8 cellular contexts compared by ENCODE assay signal in the genomic region with DNA sequence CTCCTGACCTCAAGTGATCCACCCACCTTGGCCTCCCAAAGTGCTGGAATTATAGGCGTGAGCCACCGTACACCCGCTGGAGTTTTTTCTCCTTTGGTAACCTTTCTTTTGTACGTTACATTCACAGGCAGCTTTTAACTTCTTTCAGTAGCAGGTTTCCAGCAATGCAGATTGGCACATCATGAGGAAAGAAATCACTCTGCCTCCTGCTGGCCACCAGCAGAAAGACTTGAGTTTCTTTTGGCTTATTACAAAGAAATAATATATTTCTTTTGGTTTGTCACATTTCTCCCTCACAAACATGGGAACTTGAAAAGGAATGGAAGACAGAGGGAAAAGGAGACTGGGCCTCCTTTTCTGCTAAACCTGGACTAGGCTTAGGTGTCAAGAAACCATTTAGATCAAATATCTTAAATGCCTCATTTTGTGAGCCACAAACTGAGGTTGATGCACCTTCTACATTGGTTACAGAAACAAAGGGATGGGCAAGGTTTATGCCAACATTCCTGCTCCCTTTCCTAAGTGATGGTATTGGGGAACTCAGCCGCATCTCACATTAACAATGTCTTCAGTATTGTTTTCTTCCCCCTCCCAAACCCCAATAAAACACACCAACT. TPM values are rescaled to one million over a fixed set of nuclear protein-coding genes. Genes with fewer than 3 reads are reported as not detected.
DNase-seq lines count a peak whose midpoint lies in the region; ATAC-seq and TF ChIP-seq lines count a peak whose summit lies in the region.

No MANE protein-coding gene starts in this region.

- POLR2A ChIA-PET in PC-3 (lab: Charles Lee; ENCODE audit: unreplicated experiment), result no interaction called here

- no peaks in the 10 kb centered on the region for H4K20me1 ChIP-seq in PC-3 (ENCODE audit: low read length)

- H3K4me1 ChIP-seq in PC-3 (ENCODE audit: insufficient read depth, low read length), result peaks cover 53% of the 10 kb centered on the region

- no peak overlapping the region for H3K4me3 ChIP-seq in PC-3 (ENCODE audit: low read length)

- peak overlapping the region; percentile 93 for H3K27ac ChIP-seq in PC-3 (ENCODE audit: low read length)

- no peak overlapping the region for H3K4me2 ChIP-seq in PC-3 (ENCODE audit: low read length)

- no peak overlapping the region for H2AFZ ChIP-seq in PC-3 (ENCODE audit: low read length)

- CTCF ChIA-PET in PC-3 (lab: Charles Lee), result interaction anchor here (0.6 to 1.0 kb wide), 3 partner anchors 42 to 375 kb away, joined by 3 to 6 read pairs (median 6); partner anchors contain the start of gene MCL1

- H3K36me3 ChIP-seq in PC-3 (ENCODE audit: low read depth, low read length), result peaks cover 74% of the 10 kb centered on the region

- peaks cover 33% of the 10 kb centered on the region for H3K79me2 ChIP-seq in PC-3 (ENCODE audit: low read length)

- intact Hi-C loops in PC-3 (cut with micrococcal nuclease), result loop anchor here (2.0 to 10.0 kb wide), 5 partner anchors 43 to 383 kb away; partner anchors contain the start of genes MCL1, MINDY1, PRUNE1 and SETDB1
- intact Hi-C loops in sciatic nerve (cut with DNase I), result loop anchor here (5.0 kb wide), 1 partner anchor 59 kb away; no protein-coding TSS in a partner anchor

- no peaks in the 10 kb centered on the region for H3K9me3 ChIP-seq in PC-3 (ENCODE audit: low read length)

- H3K9me2 ChIP-seq in PC-3 (replicated peaks; ENCODE audit: low read length), result no peaks in the 10 kb centered on the region

- BruUV-seq in PC-3 (replicated peaks; lab: Mats Ljungman, UMichigan), result no TSS peak

- H3K9ac ChIP-seq in PC-3 (ENCODE audit: low read length), result peak overlapping the region; percentile 3; the same call in 1 of the 2 replicates

- DNase-seq in activated gamma-delta T cell treated with Interleukin-2 at 50 U/mL for 16 hours (peak; percentile 57), activated gamma-delta T cell (lab: John Stamatoyannopoulos, UW) (no peak), PC-3 (peak; percentile 58), germinal center (ENCODE audit: low spot score) (peak; percentile 69), sciatic nerve (ENCODE audit: low spot score) (no peak)
- peak; percentile 60 for DNase-seq in activated naive CD4-positive, alpha-beta T cell treated with Interleukin-2 at 50 U/mL for 16 hours

- no peak for ATAC-seq in PC-3
- ATAC-seq in sciatic nerve, result peak; percentile 43
- ATAC-seq in HG03139 (IDR thresholded peaks at IDR 0.05; ENCODE audit: unreplicated experiment), result no peak
- ATAC-seq in HG02973 (IDR thresholded peaks at IDR 0.05; ENCODE audit: unreplicated experiment), result no peak

- H3F3A ChIP-seq in PC-3 (ENCODE audit: low read length, unreplicated experiment), result peaks cover 5% of the 10 kb centered on the region

- TF ChIP-seq CTCF in PC-3 (conservative IDR thresholded peaks at IDR 0.05; ENCODE audit: low read depth, low read length), result peak; percentile 82

- no peaks in the 10 kb centered on the region for H3K27me3 ChIP-seq in PC-3 (ENCODE audit: low read length)

RNA-seq across cellular contexts. Expression of gene ENSA, which starts 7.8 kb away (rescaled TPM):
- total RNA-seq in PC-3 (2014; rRNA removed) (194 and 232 TPM in 2 replicates), sciatic nerve (144 TPM)

RNA-seq across cellular contexts. Expression of gene MCL1, which starts 42.2 kb away (rescaled TPM):
- total RNA-seq in PC-3 (2014; rRNA removed) (285 and 376 TPM in 2 replicates), sciatic nerve (214 TPM)

Comparison
In these comparisons a context has a peak if more than half of its experiments do, and no peak if none do; other contexts are left out.
1. DNase-seq: peak in activated gamma-delta T cell treated with Interleukin-2 at 50 U/mL for 16 hours (single experiment), PC-3 (single experiment), activated naive CD4-positive, alpha-beta T cell treated with Interleukin-2 at 50 U/mL for 16 hours (single experiment) and germinal center (single experiment); none in activated gamma-delta T cell (single experiment) and sciatic nerve (single experiment).